In the genomic region with DNA sequence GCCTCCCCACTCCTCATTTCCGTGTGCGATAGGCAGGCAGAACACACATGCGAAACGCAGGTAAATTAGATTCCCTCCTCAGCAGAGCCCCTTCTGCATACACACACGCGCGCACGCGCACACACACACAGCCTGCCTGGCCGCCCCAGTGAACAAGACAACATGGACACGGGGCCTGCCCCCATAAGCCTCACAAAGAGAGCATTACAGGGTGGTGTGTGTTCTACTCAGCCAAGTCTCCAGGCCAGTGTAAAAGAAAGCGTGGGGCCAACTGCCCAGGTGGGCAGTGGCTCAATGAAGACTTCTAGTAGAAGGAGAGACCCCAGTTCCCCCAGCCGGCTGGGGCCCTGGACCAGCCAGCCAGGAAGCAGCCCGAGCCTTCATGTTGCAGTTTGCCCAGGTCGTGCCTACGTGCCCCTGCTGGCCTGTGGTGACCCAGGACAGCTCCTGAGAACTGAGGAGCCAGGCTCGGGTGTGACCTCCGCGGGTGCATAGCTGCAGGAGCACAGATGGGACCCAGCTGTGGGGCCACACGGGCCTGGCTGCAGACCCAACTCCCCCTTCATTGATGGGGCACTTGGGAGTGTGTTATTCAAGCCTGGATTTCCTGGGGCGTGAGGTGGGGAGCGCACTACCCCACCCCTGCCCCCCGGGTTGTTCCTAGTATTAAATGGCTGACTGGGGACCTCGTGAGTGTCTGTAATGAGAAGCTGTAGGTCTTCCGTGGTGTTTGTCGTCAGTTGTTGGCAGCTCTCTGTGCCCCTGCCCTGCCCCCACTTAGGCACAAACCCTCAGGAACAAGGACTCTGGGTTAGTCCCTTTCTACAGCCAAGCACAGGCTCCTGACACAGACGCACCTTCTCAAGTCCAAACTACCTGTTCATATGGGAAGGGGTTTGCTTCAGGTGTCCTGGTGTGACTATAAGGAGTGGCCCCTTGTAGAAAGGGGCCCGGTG, we compare ENCODE assay signal across 8 cellular contexts. TPM values are rescaled to one million over a fixed set of nuclear protein-coding genes. Genes with fewer than 3 reads are reported as not detected.
DNase-seq lines count a peak whose midpoint lies in the region; ATAC-seq and TF ChIP-seq lines count a peak whose summit lies in the region.
"Had no signal": no experiment of that assay in that cellular context is flagged by ENCODE, and none has a peak within 500 bp of the region (broad histone marks: within the 10 kb centered on the region; RNA-seq: fewer than 3 reads in every experiment).

No MANE protein-coding gene starts in this region.

- TF ChIP-seq POLR2A in IMR-90 (IDR thresholded peaks at IDR 0.05; ENCODE audit: low read depth, low read length) = no peak
- TF ChIP-seq POLR2A in gastrocnemius medialis (IDR thresholded peaks at IDR 0.05) = no peak

- CTCF ChIA-PET in IMR-90 (lab: Yijun Ruan, JAX) (interaction anchor here (1.5 kb wide), 1 partner anchor 8 kb away, joined by 4 read pairs; no protein-coding TSS in a partner anchor), A673 (lab: Charles Lee) (no interaction called here)

- H2BK5ac ChIP-seq in IMR-90 (ENCODE audit: low read depth, low read length, poor library complexity, severe bottlenecking) = no peak overlapping the region

- peak overlapping the region; percentile 77 for H3K4me3 Mint-ChIP-seq in T-helper 17 cell

- no peak for DNase-seq in IMR-90
- DNase-seq in T-helper 17 cell = no peak
- no peak for DNase-seq in gastrocnemius medialis
- DNase-seq in NCI-H1105 (lab: John Stamatoyannopoulos, UW) = no peak
- DNase-seq in A673 (ENCODE audit: low spot score) = no peak
- DNase-seq in COLO829 (ENCODE audit: low spot score) = no peak
- DNase-seq: T1000 had no signal

- ATAC-seq in IMR-90 (ENCODE audit: low read depth) = no peak
- ATAC-seq in T-helper 17 cell = no peak
- ATAC-seq in gastrocnemius medialis = peak; percentile 16 to 20

- H3K27ac ChIP-seq in IMR-90 (ENCODE audit: insufficient read depth, low read length) (no peak overlapping the region), iPS-20b (ENCODE audit: low read length) (peak overlapping the region; percentile 91), gastrocnemius medialis (peak overlapping the region; percentile 77 to 89 (median 82)), A673 (ENCODE audit: low read depth, low read length, poor library complexity, severe bottlenecking) (no peak overlapping the region)

- H2AK5ac ChIP-seq in IMR-90 (ENCODE audit: low read depth, low read length) = no peak overlapping the region

- H3K23ac ChIP-seq in IMR-90 (ENCODE audit: low read depth, low read length) = no peak overlapping the region

- H3K18ac ChIP-seq in IMR-90 (ENCODE audit: low read depth, low read length) = no peak overlapping the region

- peaks cover 4 to 54% of the 10 kb centered on the region in 2 experiments for H3K79me1 ChIP-seq in IMR-90 (ENCODE audit: low read depth in 1 of 2, low read length in 2 of 2)

- peak overlapping the region; percentile 89 for H3K27ac Mint-ChIP-seq in T-helper 17 cell

- H3K36me3 ChIP-seq in IMR-90 (ENCODE audit: control insufficient read depth, insufficient read depth, low read length) (peaks cover 4% of the 10 kb centered on the region), iPS-20b (ENCODE audit: insufficient read depth, low read depth, low read length) (peaks cover 2% of the 10 kb centered on the region; the same call in 1 of the 2 replicates), gastrocnemius medialis (no peaks in the 10 kb centered on the region), A673 (ENCODE audit: insufficient read depth, low read length, poor library complexity, severe bottlenecking) (no peaks in the 10 kb centered on the region)

- in situ Hi-C loops in IMR-90 (cut with MboI; ENCODE audit: low sequenced_read_pairs) = no loop called here
- in situ Hi-C loops in gastrocnemius medialis (cut with MboI; ENCODE audit: low sequenced_read_pairs in 4 of 4) = no loop called here

- H3K9ac ChIP-seq in IMR-90 (ENCODE audit: low read depth, low read length) (no peak overlapping the region), iPS-20b (ENCODE audit: low read depth, low read length) (peak overlapping the region; percentile 75; the same call in 1 of the 2 replicates)

- POLR2A ChIA-PET in IMR-90 (lab: Charles Lee; ENCODE audit: unreplicated experiment) = no interaction called here
- POLR2A ChIA-PET in A673 (lab: Charles Lee; ENCODE audit: low non-redundant PET) = no interaction called here

- no peaks in the 10 kb centered on the region for H3K27me3 Mint-ChIP-seq in T-helper 17 cell

- no peak overlapping the region for H2BK120ac ChIP-seq in IMR-90 (ENCODE audit: low read depth, low read length)

- no peak overlapping the region for H2BK15ac ChIP-seq in IMR-90 (ENCODE audit: low read depth, low read length)

- H3K36me3 Mint-ChIP-seq in T-helper 17 cell (ENCODE audit: low read depth) = peaks cover under 1% of the 10 kb centered on the region

- H3K4ac ChIP-seq in IMR-90 (ENCODE audit: low read depth, low read length) = no peak overlapping the region

- H3K9me1 ChIP-seq in IMR-90 (ENCODE audit: insufficient read depth, low read length) = peaks cover 19% of the 10 kb centered on the region

- H3K4me3 ChIP-seq in IMR-90 (ENCODE audit: insufficient read depth, low read depth, low read length) (no peak overlapping the region), iPS-20b (ENCODE audit: low read length) (no peak overlapping the region), gastrocnemius medialis (no peak overlapping the region), A673 (ENCODE audit: low read depth, low read length, poor library complexity, severe bottlenecking) (no peak overlapping the region)

- H2AK9ac ChIP-seq in IMR-90 (replicated peaks; ENCODE audit: low read depth, low read length, poor library complexity) = peak overlapping the region; percentile 72

- H2BK20ac ChIP-seq in IMR-90 (ENCODE audit: low read depth, low read length) = no peak overlapping the region

- peaks cover 35% of the 10 kb centered on the region for H3K4me1 Mint-ChIP-seq in T-helper 17 cell

- TF ChIP-seq CTCF in IMR-90 (conservative IDR thresholded peaks at IDR 0.05; ENCODE audit: low read depth, low read length) = no peak
- no peak for TF ChIP-seq CTCF in gastrocnemius medialis (IDR thresholded peaks at IDR 0.05 in 4 of 5, conservative IDR thresholded peaks at IDR 0.05 in 1 of 5)
- no peak for TF ChIP-seq CTCF in A673 (conservative IDR thresholded peaks at IDR 0.05; ENCODE audit: low read depth, low read length)

- H3K4me1 ChIP-seq in IMR-90 (ENCODE audit: control insufficient read depth, insufficient read depth, low read length) (peaks cover 1% of the 10 kb centered on the region; the same call in 1 of the 2 replicates), iPS-20b (ENCODE audit: insufficient read depth, low read length) (peaks cover 43% of the 10 kb centered on the region; the same call in 1 of the 2 replicates), gastrocnemius medialis (peaks cover 49 to 52% of the 10 kb centered on the region in 2 donors), A673 (ENCODE audit: insufficient read depth, low read length, poor library complexity, severe bottlenecking) (peaks cover 7% of the 10 kb centered on the region)

- H3K27me3 ChIP-seq in IMR-90 (ENCODE audit: control insufficient read depth, insufficient read depth, low read length) (no peaks in the 10 kb centered on the region), iPS-20b (ENCODE audit: insufficient read depth, low read length) (no peaks in the 10 kb centered on the region), gastrocnemius medialis (no peaks in the 10 kb centered on the region), A673 (replicated peaks; ENCODE audit: insufficient read depth, low read depth, low read length, poor library complexity) (no peaks in the 10 kb centered on the region)

- WGBS in IMR-90 (ENCODE audit: extremely low coverage in 2 of 2, insufficient read length in 1 of 2), 2 experiments = 79% methylated on average over 4 of the region's 28 CpGs; no CpG with 5 or more reads in 1 of the 2 experiments

- dilution Hi-C loops in IMR-90 (cut with HindIII; ENCODE audit: low sequenced_read_pairs, unreplicated experiment) = no loop called here

- BruUV-seq in IMR-90 (replicated peaks; lab: Mats Ljungman, UMichigan) = no TSS peak
- no TSS peak for BruUV-seq in A673 (replicated peaks; lab: Mats Ljungman, UMichigan)

- H4K5ac ChIP-seq in IMR-90 (ENCODE audit: low read depth, low read length) = no peak overlapping the region

- TF ChIP-seq RAD21 in IMR-90 (IDR thresholded peaks at IDR 0.05; ENCODE audit: low read length) = no peak

- no peak overlapping the region for H2AFZ ChIP-seq in IMR-90 (replicated peaks; ENCODE audit: low read length, poor library complexity)

- no peak overlapping the region for H3K14ac ChIP-seq in IMR-90 (replicated peaks; ENCODE audit: low read depth, low read length)

- peaks cover 13% of the 10 kb centered on the region for H4K20me1 ChIP-seq in IMR-90 (ENCODE audit: insufficient read depth, low read length)

- H4K8ac ChIP-seq in IMR-90 (ENCODE audit: low read depth in 2 of 2, low read length in 2 of 2) = no peak overlapping the region

- H3K9me3 ChIP-seq in IMR-90 (ENCODE audit: control insufficient read depth, insufficient read depth, low read length) = no peaks in the 10 kb centered on the region
- no peaks in the 10 kb centered on the region for H3K9me3 ChIP-seq in T-helper 17 cell (ENCODE audit: control insufficient read depth, low read length, poor library complexity, severe bottlenecking)
- no peaks in the 10 kb centered on the region for H3K9me3 ChIP-seq in iPS-20b (ENCODE audit: insufficient read depth, low read depth, low read length)
- H3K9me3 ChIP-seq in gastrocnemius medialis = no peaks in the 10 kb centered on the region
- H3K9me3 ChIP-seq in A673 (ENCODE audit: low read depth, low read length, poor library complexity, severe bottlenecking) = no peaks in the 10 kb centered on the region

- no peak overlapping the region for H3K4me2 ChIP-seq in IMR-90 (ENCODE audit: low read depth, low read length)

- no peak overlapping the region for H3K56ac ChIP-seq in IMR-90 (ENCODE audit: extremely low read depth, insufficient read depth, low read length)

- H4K91ac ChIP-seq in IMR-90 (ENCODE audit: insufficient read depth, low read depth, low read length) = no peak overlapping the region

- intact Hi-C loops in IMR-90 (cut with micrococcal nuclease) (no loop called here), gastrocnemius medialis (cut with DNase I; ENCODE audit: low total_unique reads) (no loop called here), A673 (cut with micrococcal nuclease; ENCODE audit: unreplicated experiment) (no loop called here)

TF ChIP-seq in IMR-90, 13 proteins besides CTCF, POLR2A, EP300 and RAD21 (continues in another document):
- TF ChIP-seq MXI1 (IDR thresholded peaks at IDR 0.05; ENCODE audit: borderline replicate concordance, low read depth, low read length) (no peak), SMC3 (IDR thresholded peaks at IDR 0.05; ENCODE audit: low read depth, low read length) (no peak)

RNA-seq across cellular contexts. Expression of a gene that starts 39.3 kb away (rescaled TPM):
- total RNA-seq in IMR-90 (2012; rRNA removed) = 87.2 and 118 TPM in 2 replicates
- polyA plus RNA-seq in IMR-90 (2012; rRNA removed) = 84.2 and 84.9 TPM in 2 replicates
- 49.5 and 94.7 TPM in 2 replicates for polyA plus RNA-seq in IMR-90 (2012; cell fraction: cytosol; rRNA removed)
- 37.6 and 62.1 TPM in 2 replicates for polyA plus RNA-seq in IMR-90 (2012; cell fraction: nucleus; rRNA removed; ENCODE audit: low replicate concordance)
- 10 to 100 TPM; 45.0 to 48.8 TPM for total RNA-seq in T-helper 17 cell
- total RNA-seq in gastrocnemius medialis = 100 to 1,000 TPM; 349 to 547 (median 423) TPM
- 99.0 and 120 TPM in 2 replicates for total RNA-seq in A673 (2021)

Comparison
In these comparisons a context has a peak if more than half of its experiments do, and no peak if none do; other contexts are left out.
1. ATAC-seq: peak in gastrocnemius medialis (2 of 2); none in IMR-90 (single experiment) and T-helper 17 cell (single experiment).
2. H3K27ac ChIP-seq: peak in iPS-20b (single experiment) and gastrocnemius medialis (4 of 4); none in IMR-90 (single experiment) and A673 (single experiment).